In genomic region chr4:15778742-15779231, GRCh38 we compare ENCODE assay signal across 8 cellular contexts. TPM values are rescaled to one million over a fixed set of nuclear protein-coding genes. Genes with fewer than 3 reads are reported as not detected.
A peak's percentile ranks its signal among the peaks of the same experiment; 100 is the strongest.
DNase-seq lines count a peak whose midpoint lies in the region; ATAC-seq, FAIRE-seq and TF ChIP-seq lines count a peak whose summit lies in the region.

No MANE protein-coding gene starts in this region.

- in situ Hi-C loops in Panc1 (cut with HindIII; ENCODE audit: low pct_unique_long_range_greater_than_20kb, low sequenced_read_pairs): no loop called here

- H3K9ac ChIP-seq in iPS-20b (ENCODE audit: low read depth, low read length): no peak overlapping the region

- peak; percentile 57 for ATAC-seq in Right ventricle myocardium inferior
- peak; percentile 54 for ATAC-seq in HG02943 (IDR thresholded peaks at IDR 0.05; ENCODE audit: low read depth, unreplicated experiment)
- 0 out of 2 replicates have a peak, but pooled peaks have one; percentile 45 for ATAC-seq in Panc1

- CTCF ChIA-PET in Panc1 (lab: Charles Lee): no interaction called here

- no peak for FAIRE-seq in small intestine (lab: Jason Lieb, UNC)

- intact Hi-C loops in Right ventricle myocardium inferior (cut with DNase I) (no loop called here), cardiac septum (cut with DNase I) (no loop called here), Panc1 (cut with micrococcal nuclease; ENCODE audit: unreplicated experiment) (no loop called here)

- POLR2A ChIA-PET in Panc1 (lab: Charles Lee): no interaction called here

- H3K27ac ChIP-seq in Panc1 (ENCODE audit: low read length) (no peak overlapping the region), angular gyrus (ENCODE audit: low read depth, low read length) (peak overlapping the region; percentile 8), iPS-20b (ENCODE audit: low read length) (no peak overlapping the region), small intestine (ENCODE audit: low read depth in 1 of 2, low read length in 1 of 2) (peak overlapping the region; percentile 66 to 80)

- no TSS peak for BruUV-seq in Panc1 (replicated peaks; lab: Mats Ljungman, UMichigan)

- H3K27me3 ChIP-seq in Panc1 (ENCODE audit: control insufficient read depth, insufficient read depth, low read length) (peaks cover 9% of the 10 kb centered on the region), iPS-20b (ENCODE audit: insufficient read depth, low read length) (peaks cover 67% of the 10 kb centered on the region), small intestine (ENCODE audit: control insufficient read depth in 2 of 2, insufficient read depth in 2 of 2, low read length in 2 of 2) (no peaks in the 10 kb centered on the region)

- no peak for TF ChIP-seq CTCF in Panc1 (IDR thresholded peaks at IDR 0.05)

- WGBS in small intestine, 3 donors: 0% methylated on average over 28 to 41 of the region's 41 CpGs

- H3K4me1 ChIP-seq in Panc1 (ENCODE audit: control insufficient read depth, insufficient read depth, low read length) (no peaks in the 10 kb centered on the region), iPS-20b (ENCODE audit: insufficient read depth, low read length) (peaks cover under 1% of the 10 kb centered on the region; the same call in 1 of the 2 replicates), small intestine (ENCODE audit: control insufficient read depth in 2 of 2, insufficient read depth in 1 of 2, low read depth in 1 of 2, low read length in 1 of 2) (peaks cover 0 to 3% of the 10 kb centered on the region in 2 donors)

- H3K36me3 ChIP-seq in Panc1 (ENCODE audit: control insufficient read depth, insufficient read depth, low read length) (no peaks in the 10 kb centered on the region), iPS-20b (ENCODE audit: insufficient read depth, low read depth, low read length) (no peaks in the 10 kb centered on the region), small intestine (ENCODE audit: control insufficient read depth in 2 of 2, insufficient read depth in 2 of 2, low read length in 2 of 2) (no peaks in the 10 kb centered on the region)

- DNase-seq in Right ventricle myocardium inferior (ENCODE audit: missing footprints) (peak; percentile 74), cardiac septum (ENCODE audit: low spot score) (no peak), Panc1 (ENCODE audit: low read depth, low spot score) (no peak), small intestine (peak; percentile 36), HUDEP-2 (lab: John Stamatoyannopoulos, UW; ENCODE audit: unreplicated experiment in 76 of 76) (no peak)

- no peaks in the 10 kb centered on the region for H3K9me3 ChIP-seq in Panc1 (ENCODE audit: control insufficient read depth, insufficient read depth, low read depth, low read length)
- no peaks in the 10 kb centered on the region for H3K9me3 ChIP-seq in iPS-20b (ENCODE audit: insufficient read depth, low read depth, low read length)
- no peaks in the 10 kb centered on the region for H3K9me3 ChIP-seq in small intestine (ENCODE audit: control insufficient read depth, low read depth)

- H3K4me3 ChIP-seq in Panc1 (ENCODE audit: low read depth in 2 of 2, low read length in 2 of 2) (peak overlapping the region; percentile 31 to 35), iPS-20b (ENCODE audit: low read length) (peak overlapping the region; percentile 70), small intestine (ENCODE audit: low read depth in 1 of 2, low read length in 2 of 2) (peak overlapping the region; percentile 61 to 74)

RNA-seq across cellular contexts. Expression of gene CD38, which starts 0.7 kb away (rescaled TPM):
- total RNA-seq in Right ventricle myocardium inferior (2.2 TPM), cardiac septum (0.92 TPM), Panc1 (2021; ENCODE audit: unreplicated experiment) (0.15 TPM)
- polyA plus RNA-seq in Panc1 (2012; ENCODE audit: insufficient read length): not detected
- 1 to 10 TPM in 2 of 3 donors, under 1 TPM in 1; under 0.01 to 2.5 (median 1.6) TPM for polyA plus RNA-seq in small intestine

Comparison
In these comparisons a context has a peak if more than half of its experiments do, and no peak if none do; other contexts are left out.
1. DNase-seq: peak in Right ventricle myocardium inferior (single experiment) and small intestine (single experiment); none in cardiac septum (single experiment), Panc1 (single experiment) and HUDEP-2 (0 of 76).
2. H3K27ac ChIP-seq: peak in angular gyrus (single experiment) and small intestine (2 of 2); none in Panc1 (single experiment) and iPS-20b (single experiment).
3. Peak in every context shown above with its lines, with median percentiles within 50 percentile points of each other: ATAC-seq and H3K4me3 ChIP-seq.